Comparison of ENCODE assay signal across 23 cellular contexts in genomic region chr7:46160861-46161260, GRCh38.
DNase-seq lines count a peak whose midpoint lies in the region; ATAC-seq and TF ChIP-seq lines count a peak whose summit lies in the region.
"Had no signal": no experiment of that assay in that cellular context is flagged by ENCODE, and none has a peak within 500 bp of the region (broad histone marks: within the 10 kb centered on the region; RNA-seq: fewer than 3 reads in every experiment).

No MANE protein-coding gene starts in this region.

- H3K9me3 ChIP-seq in RWPE2 (ENCODE audit: severe bottlenecking), result no peaks in the 10 kb centered on the region
- H3K9me3 ChIP-seq: vagina had no signal

- H3K36me3 Mint-ChIP-seq in natural killer cell treated with Interleukin-12 subunit alpha and Interleukin-12 subunit beta and Interleukin-15 and Interleukin-18, amount 100 ng/mL, for 72 hours, result no peaks in the 10 kb centered on the region
- H3K36me3 Mint-ChIP-seq: memory B cell had no signal

- no peak overlapping the region for H3K4me3 ChIP-seq in RWPE2 (ENCODE audit: severe bottlenecking)
- H3K4me3 ChIP-seq: vagina had no signal

- no peaks in the 10 kb centered on the region for H3K36me3 ChIP-seq in RWPE2 (ENCODE audit: low read depth)
- H3K36me3 ChIP-seq: vagina, WERI-Rb-1 had no signal

- H3K27ac ChIP-seq in RWPE2 (ENCODE audit: poor library complexity, severe bottlenecking), result peak overlapping the region; percentile 62
- peak overlapping the region; percentile 22 for H3K27ac ChIP-seq in epithelial cell of prostate
- H3K27ac ChIP-seq: C4-2B, KMS-11, vagina, WERI-Rb-1 had no signal

- no peak overlapping the region for H3K27ac Mint-ChIP-seq in natural killer cell treated with Interleukin-12 subunit alpha and Interleukin-12 subunit beta and Interleukin-15 and Interleukin-18, amount 100 ng/mL, for 72 hours
- H3K27ac Mint-ChIP-seq: activated CD4-positive, alpha-beta T cell treated with anti-CD3 and anti-CD28 coated beads, Interleukin-2, amount 10 ng/mL, durations not matched to agents 24 days and 14 days; dendritic cell treated with granulocyte-macrophage colony-stimulating factor and Interleukin-4, amounts not matched to agents 40 ng/mL and 50 ng/mL, for 4 days; memory B cell had no signal

- H3K4me1 Mint-ChIP-seq in natural killer cell treated with Interleukin-12 subunit alpha and Interleukin-12 subunit beta and Interleukin-15 and Interleukin-18, amount 100 ng/mL, for 72 hours (ENCODE audit: low read depth in 2 of 2), result no peaks in the 10 kb centered on the region
- H3K4me1 Mint-ChIP-seq: activated CD4-positive, alpha-beta T cell treated with anti-CD3 and anti-CD28 coated beads, Interleukin-2, amount 10 ng/mL, durations not matched to agents 24 days and 14 days; memory B cell had no signal

- DNase-seq in H4 (ENCODE audit: low spot score) (peak; percentile 78), RWPE2 (ENCODE audit: low spot score) (peak; percentile 97), epithelial cell of prostate (ENCODE audit: low read depth, low spot score) (peak; percentile 76), renal cortical epithelial cell (ENCODE audit: low read depth) (peak; percentile 48), NCI-H128 (lab: John Stamatoyannopoulos, UW; ENCODE audit: unreplicated experiment) (no peak), COR-L47 (lab: John Stamatoyannopoulos, UW) (no peak)
- no peak for DNase-seq in natural killer cell treated with Interleukin-12 subunit alpha and Interleukin-12 subunit beta and Interleukin-15 and Interleukin-18, amount 100 ng/mL, for 72 hours (ENCODE audit: low spot score)
- DNase-seq: activated CD4-positive, alpha-beta T cell treated with anti-CD3 and anti-CD28 coated beads, Interleukin-2, amount 10 ng/mL, durations not matched to agents 24 days and 14 days; activated naive CD4-positive, alpha-beta T cell; activated T-cell treated with anti-CD3 and anti-CD28 coated beads, Interleukin-2, amount 50 U/mL, for 48 hours; Calu3; MV-4-11; NCI-H1694; NCI-H2171 treated with DMSO at 0.1 percent for 48 hours; NCI-H524 treated with DMSO at 0.1 percent for 48 hours; WERI-Rb-1 had no signal

- peaks cover 7% of the 10 kb centered on the region for H3K9me3 Mint-ChIP-seq in natural killer cell treated with Interleukin-12 subunit alpha and Interleukin-12 subunit beta and Interleukin-15 and Interleukin-18, amount 100 ng/mL, for 72 hours
- H3K9me3 Mint-ChIP-seq: activated CD4-positive, alpha-beta T cell treated with anti-CD3 and anti-CD28 coated beads, Interleukin-2, amount 10 ng/mL, durations not matched to agents 24 days and 14 days; memory B cell had no signal

- H3K27me3 ChIP-seq in RWPE2 (ENCODE audit: insufficient read depth, poor library complexity, severe bottlenecking), result no peaks in the 10 kb centered on the region
- H3K27me3 ChIP-seq: vagina had no signal

- ATAC-seq in RWPE2 (ENCODE audit: low read depth) (peak; percentile 98), GM19023 (IDR thresholded peaks at IDR 0.05; ENCODE audit: unreplicated experiment) (no peak)
- ATAC-seq in natural killer cell treated with Interleukin-12 subunit alpha and Interleukin-12 subunit beta and Interleukin-15 and Interleukin-18, amount 100 ng/mL, for 72 hours, result no peak
- ATAC-seq: Panc1 had no signal

- TF ChIP-seq CTCF in RWPE2 (IDR thresholded peaks at IDR 0.05; ENCODE audit: poor library complexity, severe bottlenecking), result no peak

- H3K27me3 Mint-ChIP-seq in natural killer cell treated with Interleukin-12 subunit alpha and Interleukin-12 subunit beta and Interleukin-15 and Interleukin-18, amount 100 ng/mL, for 72 hours, result no peaks in the 10 kb centered on the region
- H3K27me3 Mint-ChIP-seq: activated CD4-positive, alpha-beta T cell treated with anti-CD3 and anti-CD28 coated beads, Interleukin-2, amount 10 ng/mL, durations not matched to agents 24 days and 14 days; dendritic cell treated with granulocyte-macrophage colony-stimulating factor and Interleukin-4, amounts not matched to agents 40 ng/mL and 50 ng/mL, for 4 days had no signal

- H3K4me1 ChIP-seq in RWPE2 (ENCODE audit: insufficient read depth, poor library complexity, severe bottlenecking), result peaks cover 22% of the 10 kb centered on the region
- H3K4me1 ChIP-seq: vagina had no signal

- no peak overlapping the region for H3K4me3 Mint-ChIP-seq in natural killer cell treated with Interleukin-12 subunit alpha and Interleukin-12 subunit beta and Interleukin-15 and Interleukin-18, amount 100 ng/mL, for 72 hours
- H3K4me3 Mint-ChIP-seq: activated CD4-positive, alpha-beta T cell treated with anti-CD3 and anti-CD28 coated beads, Interleukin-2, amount 10 ng/mL, durations not matched to agents 24 days and 14 days; dendritic cell treated with granulocyte-macrophage colony-stimulating factor and Interleukin-4, amounts not matched to agents 40 ng/mL and 50 ng/mL, for 4 days; memory B cell had no signal

Comparison
In these comparisons a context has a peak if more than half of its experiments do, and no peak if none do; other contexts are left out.
1. DNase-seq: peak in H4 (single experiment), RWPE2 (single experiment), epithelial cell of prostate (single experiment) and renal cortical epithelial cell (single experiment); none in NCI-H128 (single experiment), COR-L47 (single experiment) and natural killer cell treated with Interleukin-12 subunit alpha and Interleukin-12 subunit beta and Interleukin-15 and Interleukin-18, amount 100 ng/mL, for 72 hours (single experiment).